Comparison of ENCODE assay signal across 22 cellular contexts in genomic region chr2:120832296-120833070, GRCh38.
A peak's percentile ranks its signal among the peaks of the same experiment; 100 is the strongest.
DNase-seq lines count a peak whose midpoint lies in the region; ATAC-seq, FAIRE-seq and TF ChIP-seq lines count a peak whose summit lies in the region.
"Had no signal": no experiment of that assay in that cellular context is flagged by ENCODE, and none has a peak within 500 bp of the region (broad histone marks: within the 10 kb centered on the region; RNA-seq: fewer than 3 reads in every experiment).

No MANE protein-coding gene starts in this region.

- no peaks in the 10 kb centered on the region for H3K27me3 Mint-ChIP-seq in astrocyte (ENCODE audit: low read depth, unreplicated experiment)
- peaks cover 11% of the 10 kb centered on the region for H3K27me3 Mint-ChIP-seq in neural progenitor cell (ENCODE audit: insufficient read depth, low read depth)

- H3K9me3 Mint-ChIP-seq in astrocyte (ENCODE audit: unreplicated experiment): no peaks in the 10 kb centered on the region
- H3K9me3 Mint-ChIP-seq in neural progenitor cell: peaks cover 3% of the 10 kb centered on the region
- H3K9me3 Mint-ChIP-seq: CD8-positive, alpha-beta memory T cell had no signal

- no peak overlapping the region for H3K4me3 Mint-ChIP-seq in astrocyte (ENCODE audit: unreplicated experiment)
- no peak overlapping the region for H3K4me3 Mint-ChIP-seq in neural progenitor cell
- H3K4me3 Mint-ChIP-seq: CD8-positive, alpha-beta memory T cell had no signal

- no peak overlapping the region for H3K9ac ChIP-seq in astrocyte (ENCODE audit: low read length)
- H3K9ac ChIP-seq in neural progenitor cell: no peak overlapping the region

- H3K27me3 ChIP-seq in astrocyte (ENCODE audit: insufficient read depth, low read length) (no peaks in the 10 kb centered on the region), neural progenitor cell (no peaks in the 10 kb centered on the region), aorta (ENCODE audit: control insufficient read depth in 1 of 2, insufficient read depth in 2 of 2, low read length in 1 of 2) (no peaks in the 10 kb centered on the region)
- H3K27me3 ChIP-seq: Peyer's patch had no signal

- FAIRE-seq in astrocyte (lab: Jason Lieb, UNC): no peak
- FAIRE-seq: G401.6, GM12892 had no signal

- H3K4me1 ChIP-seq in astrocyte (ENCODE audit: insufficient read depth, low read length) (no peaks in the 10 kb centered on the region), neural progenitor cell (peaks cover 18% of the 10 kb centered on the region), aorta (ENCODE audit: control insufficient read depth in 1 of 2, insufficient read depth in 2 of 2, low read length in 2 of 2) (no peaks in the 10 kb centered on the region)
- H3K4me1 ChIP-seq: Peyer's patch had no signal

- H3K27ac Mint-ChIP-seq in astrocyte (ENCODE audit: unreplicated experiment): peak overlapping the region; percentile 26
- H3K27ac Mint-ChIP-seq in neural progenitor cell: peak overlapping the region; percentile 69

- peak; percentile 4 for DNase-seq in left ventricle myocardium superior
- DNase-seq in Right ventricle myocardium superior: no peak
- DNase-seq in astrocyte (ENCODE audit: low read depth): no peak
- no peak for DNase-seq in neural progenitor cell (ENCODE audit: low spot score)
- DNase-seq in aorta: peak; percentile 14 to 59
- no peak for DNase-seq in inferior parietal cortex (ENCODE audit: extremely low spot score)
- DNase-seq in amniotic stem cell (lab: John Stamatoyannopoulos, UW): no peak
- DNase-seq: 8988T; AML-193; CD8-positive, alpha-beta memory T cell; DMS153; GOT3; Kasumi-1; NCI-H1694; NCI-H2081; NCI-H2171; NCI-H524 treated with DMSO at 0.1 percent for 48 hours had no signal

- H3F3A ChIP-seq in neural progenitor cell (ENCODE audit: low read depth): peaks cover 15% of the 10 kb centered on the region

- H3K4me1 Mint-ChIP-seq in astrocyte (ENCODE audit: low read depth, unreplicated experiment) (peaks cover 5% of the 10 kb centered on the region), neural progenitor cell (peaks cover 34% of the 10 kb centered on the region)
- H3K4me1 Mint-ChIP-seq: CD8-positive, alpha-beta memory T cell had no signal

- peaks cover 10% of the 10 kb centered on the region for H3K36me3 Mint-ChIP-seq in astrocyte (ENCODE audit: low read depth, unreplicated experiment)
- H3K36me3 Mint-ChIP-seq in neural progenitor cell: peaks cover 17% of the 10 kb centered on the region
- H3K36me3 Mint-ChIP-seq: CD8-positive, alpha-beta memory T cell had no signal

- TF ChIP-seq CTCF in astrocyte (IDR thresholded peaks at IDR 0.05; ENCODE audit: insufficient read depth, low read depth, low read length) (no peak), neural progenitor cell (IDR thresholded peaks at IDR 0.05) (no peak)

- intact Hi-C loops in left ventricle myocardium superior (cut with micrococcal nuclease) (no loop called here), Right ventricle myocardium superior (cut with DNase I) (no loop called here), aorta (cut with DNase I) (no loop called here)

- H3K36me3 ChIP-seq in astrocyte (ENCODE audit: insufficient read depth, low read length) (no peaks in the 10 kb centered on the region), neural progenitor cell (no peaks in the 10 kb centered on the region), aorta (ENCODE audit: control insufficient read depth in 1 of 2, insufficient read depth in 2 of 2, low read length in 1 of 2) (no peaks in the 10 kb centered on the region)
- H3K36me3 ChIP-seq: Peyer's patch had no signal

- peaks cover 90% of the 10 kb centered on the region for H3K79me2 ChIP-seq in astrocyte (ENCODE audit: insufficient read depth, low read length)
- peaks cover 47% of the 10 kb centered on the region for H3K79me2 ChIP-seq in neural progenitor cell (ENCODE audit: low read depth)

- 95% methylated on average over 11 of the region's 11 CpGs for WGBS in aorta, 2 donors

- no peak overlapping the region for H3K27ac ChIP-seq in astrocyte (ENCODE audit: low read depth, low read length)
- H3K27ac ChIP-seq in neural progenitor cell: no peak overlapping the region
- H3K27ac ChIP-seq in aorta (ENCODE audit: low read depth in 1 of 2, low read length in 2 of 2): no peak overlapping the region
- H3K27ac ChIP-seq: C4-2B, Peyer's patch had no signal

- H2AFZ ChIP-seq in astrocyte (ENCODE audit: low read depth, low read length) (no peak overlapping the region), neural progenitor cell (replicated peaks) (no peak overlapping the region)

- H3K4me3 ChIP-seq in astrocyte (ENCODE audit: insufficient read depth, low read depth, low read length) (no peak overlapping the region), neural progenitor cell (no peak overlapping the region), aorta (ENCODE audit: low read length in 2 of 2) (no peak overlapping the region)
- H3K4me3 ChIP-seq: Peyer's patch had no signal

- H3K4me2 ChIP-seq in astrocyte (ENCODE audit: low read length) (no peak overlapping the region), neural progenitor cell (no peak overlapping the region)

- H3K9me3 ChIP-seq in astrocyte (ENCODE audit: insufficient read depth, low read depth, low read length) (no peaks in the 10 kb centered on the region), neural progenitor cell (ENCODE audit: low read depth) (no peaks in the 10 kb centered on the region), aorta (ENCODE audit: control insufficient read depth, low read length) (no peaks in the 10 kb centered on the region)
- H3K9me3 ChIP-seq: Peyer's patch had no signal

- peaks cover 88% of the 10 kb centered on the region for H4K20me1 ChIP-seq in astrocyte (ENCODE audit: insufficient read depth, low read length)
- H4K20me1 ChIP-seq in neural progenitor cell (ENCODE audit: low read depth): peaks cover 94% of the 10 kb centered on the region

- ATAC-seq in left ventricle myocardium superior: no peak
- no peak for ATAC-seq in Right ventricle myocardium superior (ENCODE audit: poor library complexity)
- no peak for ATAC-seq in aorta (ENCODE audit: low FRiP score)
- ATAC-seq in GM18519 (IDR thresholded peaks at IDR 0.05; ENCODE audit: low FRiP score, unreplicated experiment): no peak

Comparison
In these comparisons a context has a peak if more than half of its experiments do, and no peak if none do; other contexts are left out.
1. DNase-seq: peak in left ventricle myocardium superior (single experiment) and aorta (2 of 2); none in Right ventricle myocardium superior (single experiment), astrocyte (single experiment), neural progenitor cell (single experiment), inferior parietal cortex (single experiment) and amniotic stem cell (single experiment).